8 cellular contexts compared by ENCODE assay signal in the genomic region with DNA sequence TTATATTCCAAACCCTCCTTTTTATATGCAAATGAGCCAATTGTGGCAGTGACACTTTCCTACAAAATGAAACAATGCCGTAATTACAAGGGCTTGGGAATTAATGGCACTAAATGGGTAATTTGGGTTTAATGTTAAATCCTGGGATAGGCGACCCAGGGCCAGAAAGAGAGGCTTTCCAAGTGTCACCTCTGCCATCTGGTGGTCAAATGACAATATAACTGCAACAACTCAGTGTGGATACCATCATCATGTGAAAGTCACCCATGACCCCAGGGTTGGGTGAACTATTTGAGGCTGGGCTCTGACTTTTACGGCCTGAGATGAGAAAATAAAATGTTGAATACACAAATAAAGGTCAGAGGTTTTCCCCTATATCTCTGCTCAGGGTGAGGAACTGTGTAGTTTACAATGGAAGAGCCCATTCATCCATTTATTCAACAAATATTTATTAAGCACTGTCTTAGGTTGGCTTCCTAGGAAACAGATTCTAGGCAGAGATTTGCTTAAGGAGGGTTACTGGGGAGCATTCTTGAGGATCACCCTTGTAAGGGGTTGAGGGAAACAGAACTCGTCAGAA. TPM values are rescaled to one million over a fixed set of nuclear protein-coding genes. Genes with fewer than 3 reads are reported as not detected.
A peak's percentile ranks its signal among the peaks of the same experiment; 100 is the strongest.
DNase-seq lines count a peak whose midpoint lies in the region; ATAC-seq and TF ChIP-seq lines count a peak whose summit lies in the region.

No MANE protein-coding gene starts in this region.

- TF ChIP-seq POLR2A in adrenal gland (IDR thresholded peaks at IDR 0.05) (no peak), gastrocnemius medialis (IDR thresholded peaks at IDR 0.05) (no peak)

- intact Hi-C loops in adrenal gland (cut with DNase I): loop anchor here in 1 of 2 donors (2.0 kb wide), 1 partner anchor 783 kb away; no protein-coding TSS in a partner anchor
- intact Hi-C loops in gastrocnemius medialis (cut with DNase I; ENCODE audit: low total_unique reads): no loop called here

- H3K9me3 ChIP-seq in adrenal gland (replicated peaks in 1 of 3) (no peaks in the 10 kb centered on the region), right atrium auricular region (no peaks in the 10 kb centered on the region), gastrocnemius medialis (no peaks in the 10 kb centered on the region)

- no peak overlapping the region for H3K4me3 ChIP-seq in HFF-Myc (replicated peaks; ENCODE audit: low read depth, low read length)
- H3K4me3 ChIP-seq in adrenal gland: no peak overlapping the region
- H3K4me3 ChIP-seq in right atrium auricular region: no peak overlapping the region
- H3K4me3 ChIP-seq in gastrocnemius medialis: no peak overlapping the region

- WGBS in adrenal gland, 4 donors: 15 to 23% (median 23%) methylated on average over 4 of the region's 4 CpGs

- DNase-seq in SHP77 (lab: John Stamatoyannopoulos, UW) (peak; percentile 39 to 61), SHP77 treated with DMSO at 0.1 percent for 48 hours (lab: John Stamatoyannopoulos, UW) (no peak), HFF-Myc (ENCODE audit: extremely low read depth, low read depth) (no peak), NCI-H82 (lab: John Stamatoyannopoulos, UW) (peak; percentile 83), adrenal gland (peak in 6 of 7 donors; percentile 32 to 65 (median 37)), right atrium auricular region (ENCODE audit: low spot score) (no peak), gastrocnemius medialis (no peak)

- ATAC-seq in gastrocnemius medialis (peak; percentile 70 to 73), HG02840 (IDR thresholded peaks at IDR 0.05; ENCODE audit: low FRiP score, unreplicated experiment) (no peak)

- H3K27me3 ChIP-seq in adrenal gland (no peaks in the 10 kb centered on the region), right atrium auricular region (no peaks in the 10 kb centered on the region), gastrocnemius medialis (no peaks in the 10 kb centered on the region)

- H3K27ac ChIP-seq in adrenal gland: no peak overlapping the region
- H3K27ac ChIP-seq in right atrium auricular region: no peak overlapping the region
- H3K27ac ChIP-seq in gastrocnemius medialis: no peak overlapping the region

- H3K4me1 ChIP-seq in adrenal gland (replicated peaks in 1 of 2): no peaks in the 10 kb centered on the region
- no peaks in the 10 kb centered on the region for H3K4me1 ChIP-seq in right atrium auricular region
- H3K4me1 ChIP-seq in gastrocnemius medialis: no peaks in the 10 kb centered on the region

- TF ChIP-seq CTCF in HFF-Myc (IDR thresholded peaks at IDR 0.05; ENCODE audit: low read depth, low read length, missing control alignments): peak; percentile 68
- TF ChIP-seq CTCF in adrenal gland (IDR thresholded peaks at IDR 0.05): peak; percentile 57 to 73 (median 68)
- TF ChIP-seq CTCF in right atrium auricular region (IDR thresholded peaks at IDR 0.05): peak; percentile 32 to 77
- peak; percentile 21 to 72 (median 46) for TF ChIP-seq CTCF in gastrocnemius medialis (IDR thresholded peaks at IDR 0.05 in 4 of 5, conservative IDR thresholded peaks at IDR 0.05 in 1 of 5)

- in situ Hi-C loops in gastrocnemius medialis (cut with MboI; ENCODE audit: low sequenced_read_pairs in 4 of 4): no loop called here

- H3K36me3 ChIP-seq in adrenal gland (replicated peaks in 1 of 2): no peaks in the 10 kb centered on the region
- H3K36me3 ChIP-seq in right atrium auricular region: no peaks in the 10 kb centered on the region
- H3K36me3 ChIP-seq in gastrocnemius medialis: no peaks in the 10 kb centered on the region

RNA-seq across cellular contexts. Expression of a gene that starts 13.6 kb away (rescaled TPM):
- total RNA-seq in adrenal gland (10 to 100 TPM; 17.8 to 38.4 (median 26.8) TPM), right atrium auricular region (10 to 100 TPM; 14.5 to 16.1 TPM), gastrocnemius medialis (10 to 100 TPM; 13.6 to 19.0 (median 16.2) TPM)
- 10 to 100 TPM; 14.1 to 22.3 (median 18.0) TPM for polyA plus RNA-seq in adrenal gland

RNA-seq across cellular contexts. Expression of a gene that starts 27.7 kb away (rescaled TPM):
- total RNA-seq in adrenal gland (10 to 100 TPM in 1 of 8 donors, 1 to 10 TPM in 7; 1.9 to 18.3 (median 5.8) TPM), right atrium auricular region (1 to 10 TPM; 4.7 to 4.8 TPM), gastrocnemius medialis (1 to 10 TPM; 1.4 to 4.9 (median 3.4) TPM)
- polyA plus RNA-seq in adrenal gland: 1 to 10 TPM; 3.0 to 7.6 (median 5.5) TPM

Comparison
In these comparisons a context has a peak if more than half of its experiments do, and no peak if none do; other contexts are left out.
1. DNase-seq: peak in SHP77 (2 of 2), NCI-H82 (single experiment) and adrenal gland (6 of 7); none in SHP77 treated with DMSO at 0.1 percent for 48 hours (single experiment), HFF-Myc (single experiment), right atrium auricular region (single experiment) and gastrocnemius medialis (0 of 2).
2. Peak in every context shown above with its lines, with median percentiles within 50 percentile points of each other: CTCF ChIP-seq.